In the genomic region with DNA sequence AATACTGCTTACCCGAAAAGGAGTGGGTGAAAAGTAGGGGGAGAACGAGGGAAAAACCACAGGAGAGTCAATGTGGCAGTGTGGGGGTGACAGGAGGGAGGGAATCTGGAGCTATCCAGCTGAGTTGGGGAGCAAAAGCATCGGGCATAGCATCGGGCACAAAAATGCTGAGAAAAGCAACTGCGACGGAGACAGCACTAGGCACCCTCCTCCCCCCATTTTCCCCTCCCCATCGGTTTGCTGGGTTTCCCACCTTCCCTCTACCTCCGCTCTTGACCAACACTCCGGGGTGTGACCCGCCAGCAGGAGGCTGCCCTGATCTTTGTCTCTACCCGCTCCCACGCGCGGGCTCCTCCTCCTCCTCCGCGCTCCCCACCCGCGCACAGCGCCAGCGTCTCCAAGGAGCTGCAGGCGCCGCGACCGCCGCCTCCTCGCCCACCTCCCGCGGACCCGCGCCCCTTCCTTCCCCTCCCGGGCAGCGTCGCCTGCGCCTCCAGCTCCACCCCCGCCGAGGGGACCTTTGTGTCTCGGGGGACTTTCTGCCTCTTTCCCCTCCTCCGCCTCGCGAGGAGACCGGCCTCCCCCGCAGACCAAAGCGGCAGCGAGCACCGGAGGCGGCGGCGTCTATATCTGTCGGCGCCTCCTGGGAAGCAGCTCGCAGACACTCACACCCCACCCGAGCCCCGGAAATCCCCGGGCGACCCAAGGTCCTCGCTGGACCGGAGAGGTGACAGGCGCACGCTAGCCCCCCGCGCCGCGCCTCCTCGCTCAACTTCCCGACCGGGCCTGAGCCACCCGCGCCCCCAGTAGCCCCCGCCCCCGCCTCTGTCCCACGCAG, we compare ENCODE assay signal across 8 cellular contexts. TPM values are rescaled to one million over a fixed set of nuclear protein-coding genes. Genes with fewer than 3 reads are reported as not detected.
A peak's percentile ranks its signal among the peaks of the same experiment; 100 is the strongest.
DNase-seq lines count a peak whose midpoint lies in the region; ATAC-seq and TF ChIP-seq lines count a peak whose summit lies in the region.

No MANE protein-coding gene starts in this region.

- H3K4me1 ChIP-seq in Panc1 (ENCODE audit: control insufficient read depth, insufficient read depth, low read length) (peaks cover 37% of the 10 kb centered on the region; the same call in 1 of the 2 replicates), subcutaneous abdominal adipose tissue (ENCODE audit: control insufficient read depth in 5 of 5, insufficient read depth in 5 of 5, low read length in 5 of 5) (peaks cover 5 to 33% (median 25%) of the 10 kb centered on the region in 5 donors)

- POLR2A ChIA-PET in Panc1 (lab: Charles Lee) = interaction anchor here (0.7 kb wide), 1 partner anchor 367 kb away, joined by 6 read pairs; no protein-coding TSS in a partner anchor

- H3K4me3 ChIP-seq in Panc1 (ENCODE audit: low read depth in 2 of 2, low read length in 2 of 2) (peak overlapping the region; percentile 81 to 93), fibroblast of the aortic adventitia (ENCODE audit: low read depth, low read length) (peak overlapping the region; percentile 91), subcutaneous abdominal adipose tissue (ENCODE audit: low read depth in 1 of 5, low read length in 5 of 5) (peak overlapping the region; percentile 87 to 98 (median 95))

- H3K4me1 Mint-ChIP-seq in neural crest cell = peaks cover 36% of the 10 kb centered on the region

- DNase-seq in C1 segment of cervical spinal cord (lab: John Stamatoyannopoulos, UW) = peak in 13 of 14 donors; percentile 15 to 83 (median 72)
- DNase-seq in Panc1 (ENCODE audit: low read depth, low spot score) = no peak
- DNase-seq in activated effector memory CD4-positive, alpha-beta T cell treated with Interleukin-2 at 50 U/mL for 16 hours = peak; percentile 56
- peak; percentile 63 for DNase-seq in fibroblast of the aortic adventitia (ENCODE audit: low read depth)
- DNase-seq in neural crest cell (ENCODE audit: low read depth, low spot score) = peak; percentile 56

- H3K27me3 Mint-ChIP-seq in neural crest cell (ENCODE audit: low read depth) = no peaks in the 10 kb centered on the region

- H3K36me3 ChIP-seq in Panc1 (ENCODE audit: control insufficient read depth, insufficient read depth, low read length) = no peaks in the 10 kb centered on the region; the same call in 1 of the 2 replicates
- no peaks in the 10 kb centered on the region for H3K36me3 ChIP-seq in subcutaneous abdominal adipose tissue (ENCODE audit: control insufficient read depth in 5 of 5, insufficient read depth in 5 of 5, low read length in 5 of 5)

- CTCF ChIA-PET in Panc1 (lab: Charles Lee) = interaction anchor here (0.6 to 0.7 kb wide), 4 partner anchors 9 to 257 kb away, joined by 3 to 6 read pairs (median 4); no protein-coding TSS in a partner anchor

- H3K9ac ChIP-seq in subcutaneous abdominal adipose tissue (ENCODE audit: low read length in 5 of 5) = peak overlapping the region; percentile 85 to 98 (median 92)

- H3K36me3 Mint-ChIP-seq in neural crest cell (ENCODE audit: low read depth) = no peaks in the 10 kb centered on the region

- no peaks in the 10 kb centered on the region for H3K27me3 ChIP-seq in Panc1 (ENCODE audit: control insufficient read depth, insufficient read depth, low read length)
- H3K27me3 ChIP-seq in subcutaneous abdominal adipose tissue (ENCODE audit: control insufficient read depth in 5 of 5, insufficient read depth in 4 of 5, low read length in 5 of 5) = no peaks in the 10 kb centered on the region

- H3K9me3 ChIP-seq in Panc1 (ENCODE audit: control insufficient read depth, insufficient read depth, low read depth, low read length) = no peaks in the 10 kb centered on the region
- H3K9me3 ChIP-seq in subcutaneous abdominal adipose tissue (ENCODE audit: control insufficient read depth in 5 of 5, low read length in 5 of 5) = no peaks in the 10 kb centered on the region

- no TSS peak for BruUV-seq in Panc1 (replicated peaks; lab: Mats Ljungman, UMichigan)

- no peaks in the 10 kb centered on the region for H3K9me3 Mint-ChIP-seq in neural crest cell

- intact Hi-C loops in Panc1 (cut with micrococcal nuclease; ENCODE audit: unreplicated experiment) = loop anchor here (2.0 to 10.0 kb wide), 2 partner anchors 94 to 336 kb away; no protein-coding TSS in a partner anchor

- TF ChIP-seq CTCF in Panc1 (IDR thresholded peaks at IDR 0.05) (peak; percentile 13; the same call in 1 of the 2 replicates), fibroblast of the aortic adventitia (IDR thresholded peaks at IDR 0.05; ENCODE audit: insufficient read depth, low read length) (peak; percentile 39), neural crest cell (conservative IDR thresholded peaks at IDR 0.05) (no peak)

- peak; percentile 37 for ATAC-seq in GM19035 (IDR thresholded peaks at IDR 0.05; ENCODE audit: unreplicated experiment)
- peak; percentile 43 for ATAC-seq in HG03354 (IDR thresholded peaks at IDR 0.05; ENCODE audit: poor library complexity, severe bottlenecking, unreplicated experiment)
- ATAC-seq in Panc1 = peak; percentile 57

- peak overlapping the region; percentile 88 for H3K4me3 Mint-ChIP-seq in neural crest cell

- in situ Hi-C loops in Panc1 (cut with HindIII; ENCODE audit: low pct_unique_long_range_greater_than_20kb, low sequenced_read_pairs) = no loop called here

- H3K27ac ChIP-seq in Panc1 (ENCODE audit: low read length) (peak overlapping the region; percentile 79), subcutaneous abdominal adipose tissue (ENCODE audit: low read depth, low read length) (peak overlapping the region; percentile 96)

- peak overlapping the region; percentile 83 for H3K27ac Mint-ChIP-seq in neural crest cell (ENCODE audit: unreplicated experiment)

RNA-seq across cellular contexts. Expression of gene CDK17, which starts 0.9 kb away (rescaled TPM):
- total RNA-seq in Panc1 (2021; ENCODE audit: unreplicated experiment) (23.2 TPM), fibroblast of the aortic adventitia (ENCODE audit: low replicate concordance) (33.4 and 49.1 TPM in 2 replicates), neural crest cell (32.8 and 33.4 TPM in 2 replicates)
- 9.9 TPM for polyA plus RNA-seq in Panc1 (2012; ENCODE audit: insufficient read length)
